In the genomic region with DNA sequence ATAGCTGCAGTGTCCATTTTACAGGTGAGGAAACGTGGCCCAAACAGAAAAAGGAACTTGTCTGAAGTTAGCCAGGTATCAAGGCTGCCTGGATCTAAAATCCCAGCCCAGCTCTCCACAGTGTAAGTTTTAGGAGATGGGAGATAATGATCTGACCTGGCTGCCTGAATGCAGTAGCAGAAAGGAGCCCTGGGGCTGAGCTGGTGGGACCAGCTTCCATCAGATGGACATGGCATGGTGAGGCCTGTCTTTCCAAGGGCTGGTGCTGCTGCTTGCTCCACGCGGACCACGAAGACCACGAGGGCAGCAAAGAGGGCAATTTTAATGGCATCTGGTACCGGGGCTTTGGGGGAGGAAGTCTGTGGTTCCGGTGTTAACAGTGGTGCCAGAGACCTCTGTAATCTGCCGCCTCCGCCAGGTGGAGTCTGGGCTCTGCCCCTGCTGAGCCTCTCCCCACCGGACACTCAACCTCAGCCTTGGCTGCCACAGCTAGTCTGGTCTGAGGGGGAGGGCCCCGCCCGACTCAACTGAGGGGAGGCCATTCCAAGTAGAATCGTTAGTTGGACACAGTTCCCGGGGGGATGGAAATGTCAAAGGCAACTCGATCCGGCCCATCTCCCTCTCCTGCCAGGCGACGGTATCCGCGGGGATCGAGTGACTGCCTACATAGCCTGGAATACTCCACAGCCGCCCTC, we compare ENCODE assay signal across 1 cellular context.
TF ChIP-seq lines count a peak whose summit lies in the region.

No MANE protein-coding gene starts in this region.

TF ChIP-seq in HepG2, 621 proteins besides CTCF, POLR2A, EP300 and RAD21 (continued from another document):
- TF ChIP-seq, protein P1, sequence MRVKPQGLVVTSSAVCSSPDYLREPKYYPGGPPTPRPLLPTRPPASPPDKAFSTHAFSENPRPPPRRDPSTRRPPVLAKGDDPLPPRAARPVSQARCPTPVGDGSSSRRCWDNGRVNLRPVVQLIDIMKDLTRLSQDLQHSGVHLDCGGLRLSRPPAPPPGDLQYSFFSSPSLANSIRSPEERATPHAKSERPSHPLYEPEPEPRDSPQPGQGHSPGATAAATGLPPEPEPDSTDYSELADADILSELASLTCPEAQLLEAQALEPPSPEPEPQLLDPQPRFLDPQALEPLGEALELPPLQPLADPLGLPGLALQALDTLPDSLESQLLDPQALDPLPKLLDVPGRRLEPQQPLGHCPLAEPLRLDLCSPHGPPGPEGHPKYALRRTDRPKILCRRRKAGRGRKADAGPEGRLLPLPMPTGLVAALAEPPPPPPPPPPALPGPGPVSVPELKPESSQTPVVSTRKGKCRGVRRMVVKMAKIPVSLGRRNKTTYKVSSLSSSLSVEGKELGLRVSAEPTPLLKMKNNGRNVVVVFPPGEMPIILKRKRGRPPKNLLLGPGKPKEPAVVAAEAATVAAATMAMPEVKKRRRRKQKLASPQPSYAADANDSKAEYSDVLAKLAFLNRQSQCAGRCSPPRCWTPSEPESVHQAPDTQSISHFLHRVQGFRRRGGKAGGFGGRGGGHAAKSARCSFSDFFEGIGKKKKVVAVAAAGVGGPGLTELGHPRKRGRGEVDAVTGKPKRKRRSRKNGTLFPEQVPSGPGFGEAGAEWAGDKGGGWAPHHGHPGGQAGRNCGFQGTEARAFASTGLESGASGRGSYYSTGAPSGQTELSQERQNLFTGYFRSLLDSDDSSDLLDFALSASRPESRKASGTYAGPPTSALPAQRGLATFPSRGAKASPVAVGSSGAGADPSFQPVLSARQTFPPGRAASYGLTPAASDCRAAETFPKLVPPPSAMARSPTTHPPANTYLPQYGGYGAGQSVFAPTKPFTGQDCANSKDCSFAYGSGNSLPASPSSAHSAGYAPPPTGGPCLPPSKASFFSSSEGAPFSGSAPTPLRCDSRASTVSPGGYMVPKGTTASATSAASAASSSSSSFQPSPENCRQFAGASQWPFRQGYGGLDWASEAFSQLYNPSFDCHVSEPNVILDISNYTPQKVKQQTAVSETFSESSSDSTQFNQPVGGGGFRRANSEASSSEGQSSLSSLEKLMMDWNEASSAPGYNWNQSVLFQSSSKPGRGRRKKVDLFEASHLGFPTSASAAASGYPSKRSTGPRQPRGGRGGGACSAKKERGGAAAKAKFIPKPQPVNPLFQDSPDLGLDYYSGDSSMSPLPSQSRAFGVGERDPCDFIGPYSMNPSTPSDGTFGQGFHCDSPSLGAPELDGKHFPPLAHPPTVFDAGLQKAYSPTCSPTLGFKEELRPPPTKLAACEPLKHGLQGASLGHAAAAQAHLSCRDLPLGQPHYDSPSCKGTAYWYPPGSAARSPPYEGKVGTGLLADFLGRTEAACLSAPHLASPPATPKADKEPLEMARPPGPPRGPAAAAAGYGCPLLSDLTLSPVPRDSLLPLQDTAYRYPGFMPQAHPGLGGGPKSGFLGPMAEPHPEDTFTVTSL (CRISPR knock-in tag; IDR thresholded peaks at IDR 0.05; ENCODE audit: borderline replicate concordance) = 0 out of 2 replicates have a peak, but pooled peaks have one; percentile 1
- TF ChIP-seq ZNF792 (CRISPR knock-in tag; IDR thresholded peaks at IDR 0.05) = no peak
- TF ChIP-seq ZNF841 (CRISPR knock-in tag; IDR thresholded peaks at IDR 0.05; ENCODE audit: borderline replicate concordance) = no peak
- TF ChIP-seq ZKSCAN8 (CRISPR knock-in tag; IDR thresholded peaks at IDR 0.05; ENCODE audit: borderline replicate concordance) = no peak
- no peak for TF ChIP-seq ZNF749 (CRISPR knock-in tag; IDR thresholded peaks at IDR 0.05; ENCODE audit: borderline replicate concordance)
- TF ChIP-seq MTF2 (CRISPR knock-in tag; IDR thresholded peaks at IDR 0.05; ENCODE audit: borderline replicate concordance) = no peak
- TF ChIP-seq, protein P2, sequence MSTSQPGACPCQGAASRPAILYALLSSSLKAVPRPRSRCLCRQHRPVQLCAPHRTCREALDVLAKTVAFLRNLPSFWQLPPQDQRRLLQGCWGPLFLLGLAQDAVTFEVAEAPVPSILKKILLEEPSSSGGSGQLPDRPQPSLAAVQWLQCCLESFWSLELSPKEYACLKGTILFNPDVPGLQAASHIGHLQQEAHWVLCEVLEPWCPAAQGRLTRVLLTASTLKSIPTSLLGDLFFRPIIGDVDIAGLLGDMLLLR (CRISPR knock-in tag; IDR thresholded peaks at IDR 0.05) = no peak
- TF ChIP-seq DMAP1 (CRISPR knock-in tag; IDR thresholded peaks at IDR 0.05) = no peak
- no peak for TF ChIP-seq CREB1 (IDR thresholded peaks at IDR 0.05)
- no peak for TF ChIP-seq CREB1 (CRISPR knock-in tag; IDR thresholded peaks at IDR 0.05)
- 0 out of 2 replicates have a peak, but pooled peaks have one; percentile 23 for TF ChIP-seq ZSCAN29 (CRISPR knock-in tag; conservative IDR thresholded peaks at IDR 0.05)
